In genomic region chr1:52355847-52356505, GRCh38 we compare ENCODE assay signal across 20 cellular contexts. TPM values are rescaled to one million over a fixed set of nuclear protein-coding genes. Genes with fewer than 3 reads are reported as not detected.
DNase-seq lines count a peak whose midpoint lies in the region; ATAC-seq and TF ChIP-seq lines count a peak whose summit lies in the region.
"Had no signal": no experiment of that assay in that cellular context is flagged by ENCODE, and none has a peak within 500 bp of the region (broad histone marks: within the 10 kb centered on the region; RNA-seq: fewer than 3 reads in every experiment).

No MANE protein-coding gene starts in this region.

- H3K4me2 ChIP-seq in osteoblast (ENCODE audit: insufficient read depth, low read length): no peak overlapping the region

- H3K27me3 ChIP-seq in osteoblast (ENCODE audit: insufficient read depth, low read length): no peaks in the 10 kb centered on the region

- DNase-seq in activated T-cell treated with anti-CD3 and anti-CD28 coated beads, Interleukin-2, amount 50 U/mL, for 24 hours: no peak
- no peak for DNase-seq in activated T-cell treated with anti-CD3 and anti-CD28 coated beads, Interleukin-2, amount 50 U/mL, for 4 hours
- DNase-seq in T-helper 17 cell: no peak
- no peak for DNase-seq in endothelial cell (ENCODE audit: low spot score)
- peak; percentile 45 for DNase-seq in osteoblast (ENCODE audit: insufficient read length, low spot score, missing footprints)
- DNase-seq in midbrain (lab: John Stamatoyannopoulos, UW): no peak
- no peak for DNase-seq in NCI-H1092 (lab: John Stamatoyannopoulos, UW)
- DNase-seq: Calu3; CD8-positive, alpha-beta memory T cell; DMS79 treated with DMSO at 0.1 percent for 48 hours; KBM-7; NCI-H2029 treated with DMSO at 0.1 percent for 48 hours; NCI-H526 treated with DMSO at 0.1 percent for 48 hours; RPMI8226; SHP77 had no signal

- H3K36me3 Mint-ChIP-seq in activated T-cell treated with anti-CD3 and anti-CD28 coated beads, Interleukin-2, amount 50 U/mL, for 24 hours (ENCODE audit: low read depth): peaks cover 100% of the 10 kb centered on the region
- H3K36me3 Mint-ChIP-seq in activated T-cell treated with anti-CD3 and anti-CD28 coated beads, Interleukin-2, amount 50 U/mL, for 4 hours (ENCODE audit: insufficient read depth): peaks cover 44% of the 10 kb centered on the region
- H3K36me3 Mint-ChIP-seq in T-helper 17 cell (ENCODE audit: low read depth) (peaks cover 15% of the 10 kb centered on the region), endothelial cell (ENCODE audit: low read depth, unreplicated experiment) (peaks cover 54% of the 10 kb centered on the region)

- H3K27ac Mint-ChIP-seq in activated T-cell treated with anti-CD3 and anti-CD28 coated beads, Interleukin-2, amount 50 U/mL, for 24 hours: peak overlapping the region; percentile 37
- H3K27ac Mint-ChIP-seq in T-helper 17 cell: peak overlapping the region; percentile 24
- H3K27ac Mint-ChIP-seq in endothelial cell (ENCODE audit: unreplicated experiment): peak overlapping the region; percentile 30
- H3K27ac Mint-ChIP-seq: B cell had no signal

- peaks cover 80% of the 10 kb centered on the region for H3K36me3 ChIP-seq in osteoblast (ENCODE audit: insufficient read depth, low read length)

- H3K79me2 ChIP-seq in osteoblast (ENCODE audit: insufficient read depth, low read length): no peaks in the 10 kb centered on the region

- H4K20me1 ChIP-seq in osteoblast (ENCODE audit: insufficient read depth, low read length): no peaks in the 10 kb centered on the region

- H3K4me1 ChIP-seq in osteoblast (ENCODE audit: insufficient read depth, low read length): peaks cover 4% of the 10 kb centered on the region

- no peak for ATAC-seq in activated T-cell treated with anti-CD3 and anti-CD28 coated beads, Interleukin-2, amount 50 U/mL, for 4 hours
- ATAC-seq in T-helper 17 cell: no peak
- no peak for ATAC-seq in GM21723 (IDR thresholded peaks at IDR 0.05; ENCODE audit: unreplicated experiment)
- ATAC-seq: HCT116 had no signal

- TF ChIP-seq CTCF in endothelial cell (IDR thresholded peaks at IDR 0.05; ENCODE audit: unreplicated experiment) (no peak), osteoblast (IDR thresholded peaks at IDR 0.05; ENCODE audit: extremely low read depth, low read depth, low read length) (no peak)

- H3K4me1 Mint-ChIP-seq in activated T-cell treated with anti-CD3 and anti-CD28 coated beads, Interleukin-2, amount 50 U/mL, for 24 hours (ENCODE audit: low read depth): no peaks in the 10 kb centered on the region
- H3K4me1 Mint-ChIP-seq in activated T-cell treated with anti-CD3 and anti-CD28 coated beads, Interleukin-2, amount 50 U/mL, for 4 hours (ENCODE audit: low read depth): peaks cover 4% of the 10 kb centered on the region
- H3K4me1 Mint-ChIP-seq in T-helper 17 cell (peaks cover 2% of the 10 kb centered on the region), endothelial cell (ENCODE audit: unreplicated experiment) (peaks cover 39% of the 10 kb centered on the region)
- H3K4me1 Mint-ChIP-seq: B cell; CD8-positive, alpha-beta memory T cell had no signal

- no peaks in the 10 kb centered on the region for H3K9me3 ChIP-seq in T-helper 17 cell (ENCODE audit: control insufficient read depth, low read length, poor library complexity, severe bottlenecking)
- H3K9me3 ChIP-seq in osteoblast (ENCODE audit: low read depth, low read length): no peaks in the 10 kb centered on the region

- no peak overlapping the region for H2AFZ ChIP-seq in osteoblast (ENCODE audit: low read length)

- H3K27ac ChIP-seq in osteoblast (ENCODE audit: low read depth, low read length): no peak overlapping the region
- H3K27ac ChIP-seq: 22Rv1, C4-2B had no signal

- no peak overlapping the region for H3K4me3 Mint-ChIP-seq in activated T-cell treated with anti-CD3 and anti-CD28 coated beads, Interleukin-2, amount 50 U/mL, for 24 hours
- no peak overlapping the region for H3K4me3 Mint-ChIP-seq in activated T-cell treated with anti-CD3 and anti-CD28 coated beads, Interleukin-2, amount 50 U/mL, for 4 hours
- H3K4me3 Mint-ChIP-seq in T-helper 17 cell (no peak overlapping the region), endothelial cell (ENCODE audit: unreplicated experiment) (peak overlapping the region; percentile 79)
- H3K4me3 Mint-ChIP-seq: B cell had no signal

- H3K9me3 Mint-ChIP-seq in activated T-cell treated with anti-CD3 and anti-CD28 coated beads, Interleukin-2, amount 50 U/mL, for 24 hours: no peaks in the 10 kb centered on the region
- H3K9me3 Mint-ChIP-seq in activated T-cell treated with anti-CD3 and anti-CD28 coated beads, Interleukin-2, amount 50 U/mL, for 4 hours: no peaks in the 10 kb centered on the region
- no peaks in the 10 kb centered on the region for H3K9me3 Mint-ChIP-seq in endothelial cell (ENCODE audit: unreplicated experiment)
- H3K9me3 Mint-ChIP-seq: CD8-positive, alpha-beta memory T cell had no signal

- no peaks in the 10 kb centered on the region for H3K27me3 Mint-ChIP-seq in activated T-cell treated with anti-CD3 and anti-CD28 coated beads, Interleukin-2, amount 50 U/mL, for 24 hours
- no peaks in the 10 kb centered on the region for H3K27me3 Mint-ChIP-seq in activated T-cell treated with anti-CD3 and anti-CD28 coated beads, Interleukin-2, amount 50 U/mL, for 4 hours (ENCODE audit: low read depth)
- H3K27me3 Mint-ChIP-seq in T-helper 17 cell (no peaks in the 10 kb centered on the region), endothelial cell (ENCODE audit: unreplicated experiment) (peaks cover 8% of the 10 kb centered on the region)
- H3K27me3 Mint-ChIP-seq: B cell; CD8-positive, alpha-beta memory T cell had no signal

- no peak overlapping the region for H3K4me3 ChIP-seq in osteoblast (ENCODE audit: insufficient read depth, low read length)

RNA-seq across cellular contexts. Expression of gene CC2D1B, which starts 10.0 kb away (rescaled TPM):
- total RNA-seq in activated T-cell treated with anti-CD3 and anti-CD28 coated beads, Interleukin-2, amount 50 U/mL, for 4 hours: 10 to 100 TPM; 35.0 to 40.0 (median 38.9) TPM
- total RNA-seq in T-helper 17 cell (10 to 100 TPM; 41.8 to 62.6 TPM), endothelial cell (ENCODE audit: unreplicated experiment) (43.1 TPM), osteoblast (39.8 and 41.6 TPM in 2 replicates)

RNA-seq across cellular contexts. Expression of gene ORC1, which starts 48.2 kb away (rescaled TPM):
- total RNA-seq in activated T-cell treated with anti-CD3 and anti-CD28 coated beads, Interleukin-2, amount 50 U/mL, for 4 hours: 10 to 100 TPM; 34.8 to 46.2 (median 37.3) TPM
- 1 to 10 TPM; 1.2 to 2.0 TPM for total RNA-seq in T-helper 17 cell
- 4.9 TPM for total RNA-seq in endothelial cell (ENCODE audit: unreplicated experiment)
- total RNA-seq in osteoblast: 0.72 and 1.2 TPM in 2 replicates

RNA-seq across cellular contexts. Expression of gene PRPF38A, which starts 48.4 kb away (rescaled TPM):
- 100 to 1,000 TPM in 2 of 3 donors, 10 to 100 TPM in 1; 94.0 to 113 (median 101) TPM for total RNA-seq in activated T-cell treated with anti-CD3 and anti-CD28 coated beads, Interleukin-2, amount 50 U/mL, for 4 hours
- total RNA-seq in T-helper 17 cell: 10 to 100 TPM; 62.1 to 64.6 TPM
- 61.9 TPM for total RNA-seq in endothelial cell (ENCODE audit: unreplicated experiment)
- 6.2 and 7.7 TPM in 2 replicates for total RNA-seq in osteoblast
